18 cellular contexts compared by ENCODE assay signal in the genomic region with DNA sequence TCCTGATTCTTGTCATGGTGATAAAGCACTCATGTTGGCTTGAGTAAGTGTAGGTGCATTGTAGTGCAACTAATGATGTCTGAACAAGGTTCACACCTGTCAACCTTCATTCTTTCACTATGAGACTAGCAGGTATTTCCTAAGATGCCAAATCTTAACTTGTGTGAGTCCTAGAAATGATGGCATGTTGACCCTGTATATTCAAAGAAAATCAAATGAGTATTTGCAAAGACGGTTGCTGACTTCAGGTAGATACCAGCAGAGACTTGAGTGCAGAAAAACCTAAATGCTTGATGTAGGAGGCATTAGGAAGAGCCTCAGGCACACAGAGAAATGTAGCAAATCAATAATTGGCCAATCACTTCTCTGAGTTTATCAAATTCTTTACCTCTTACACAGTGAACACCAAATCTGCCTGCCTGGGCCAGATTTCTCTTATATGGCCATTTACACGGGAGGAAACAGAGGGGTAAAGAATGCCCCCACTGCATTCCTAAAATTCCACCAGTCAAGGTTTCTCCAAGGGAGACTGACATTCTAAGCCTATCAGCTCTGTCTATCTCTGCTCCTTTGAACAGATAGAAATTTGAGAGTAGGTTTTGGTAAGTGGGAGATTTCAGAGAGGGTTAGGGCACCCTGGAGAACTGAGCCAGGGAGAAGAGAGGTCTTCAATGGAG.
DNase-seq lines count a peak whose midpoint lies in the region; ATAC-seq and TF ChIP-seq lines count a peak whose summit lies in the region.
"Had no signal": no experiment of that assay in that cellular context is flagged by ENCODE, and none has a peak within 500 bp of the region (broad histone marks: within the 10 kb centered on the region; RNA-seq: fewer than 3 reads in every experiment).

No MANE protein-coding gene starts in this region.

- H3F3A ChIP-seq in smooth muscle cell (ENCODE audit: low read depth): peaks cover 6% of the 10 kb centered on the region

- no peaks in the 10 kb centered on the region for H3K36me3 Mint-ChIP-seq in activated CD8-positive, alpha-beta T cell treated with anti-CD3 and anti-CD28 coated beads for 36 hours (ENCODE audit: low read depth)

- intact Hi-C loops in activated CD8-positive, alpha-beta T cell treated with anti-CD3 and anti-CD28 coated beads for 36 hours (cut with micrococcal nuclease): no loop called here

- no peak for TF ChIP-seq CTCF in smooth muscle cell (IDR thresholded peaks at IDR 0.05; ENCODE audit: borderline replicate concordance, insufficient read depth, poor library complexity, severe bottlenecking)
- TF ChIP-seq CTCF in activated CD8-positive, alpha-beta T cell treated with anti-CD3 and anti-CD28 coated beads for 36 hours (IDR thresholded peaks at IDR 0.05): no peak

- no peak overlapping the region for H2AFZ ChIP-seq in smooth muscle cell (ENCODE audit: low read depth)
- H2AFZ ChIP-seq: parathyroid adenoma had no signal

- H3K27ac ChIP-seq in smooth muscle cell (ENCODE audit: low read depth): peak overlapping the region; percentile 42
- H3K27ac ChIP-seq: BLaER1, parathyroid adenoma had no signal

- H3K79me2 ChIP-seq in smooth muscle cell (ENCODE audit: low read depth): no peaks in the 10 kb centered on the region
- H3K79me2 ChIP-seq: parathyroid adenoma had no signal

- H3K4me1 ChIP-seq in smooth muscle cell (ENCODE audit: low read depth): peaks cover 11% of the 10 kb centered on the region
- H3K4me1 ChIP-seq: BLaER1, parathyroid adenoma had no signal

- no peaks in the 10 kb centered on the region for H3K27me3 ChIP-seq in smooth muscle cell (ENCODE audit: low read depth)
- H3K27me3 ChIP-seq: BLaER1 had no signal

- H3K4me3 Mint-ChIP-seq in activated CD8-positive, alpha-beta T cell treated with anti-CD3 and anti-CD28 coated beads for 36 hours: no peak overlapping the region
- H3K4me3 Mint-ChIP-seq: T-helper 17 cell had no signal

- peak; percentile 28 for DNase-seq in HT1080 (ENCODE audit: low read depth)
- peak; percentile 12 for DNase-seq in amniotic epithelial cell (ENCODE audit: low read depth)
- peak; percentile 34 for DNase-seq in iPS-NIHi11 (ENCODE audit: low spot score)
- DNase-seq in smooth muscle cell (lab: John Stamatoyannopoulos, UW; ENCODE audit: unreplicated experiment): no peak
- no peak for DNase-seq in NK-92 treated with Interleukin-12 subunit alpha and Interleukin-12 subunit beta, amount 100 ng/mL, for 24 hours (lab: John Stamatoyannopoulos, UW)
- no peak for DNase-seq in activated CD8-positive, alpha-beta T cell treated with anti-CD3 and anti-CD28 coated beads for 36 hours
- DNase-seq: effector memory CD4-positive, alpha-beta T cell; HCEC 1CT; hippocampal formation; NCI-H1694; NCI-H345; Right ventricle myocardium superior; stimulated activated CD4-positive, alpha-beta T cell treated with anti-CD3 and anti-CD28 coated beads, Interleukin-4, amount 100 ng/mL, for 4 hours; stimulated activated CD8-positive, alpha-beta memory T cell treated with anti-CD3 and anti-CD28 coated beads, Interleukin-4, amount 100 ng/mL, for 48 hours; T-helper 17 cell had no signal

- POLR2A ChIA-PET in activated CD8-positive, alpha-beta T cell treated with anti-CD3 and anti-CD28 coated beads for 36 hours (lab: Charles Lee): no interaction called here

- no peak for ATAC-seq in activated CD8-positive, alpha-beta T cell treated with anti-CD3 and anti-CD28 coated beads for 36 hours
- no peak for ATAC-seq in GM18868 (IDR thresholded peaks at IDR 0.05; ENCODE audit: unreplicated experiment)
- ATAC-seq: T-helper 17 cell had no signal

- peak overlapping the region; percentile 56 for H3K4me2 ChIP-seq in smooth muscle cell
- H3K4me2 ChIP-seq: BLaER1 had no signal

- no peaks in the 10 kb centered on the region for H4K20me1 ChIP-seq in smooth muscle cell (ENCODE audit: low read depth)

- no peaks in the 10 kb centered on the region for H3K27me3 Mint-ChIP-seq in activated CD8-positive, alpha-beta T cell treated with anti-CD3 and anti-CD28 coated beads for 36 hours
- H3K27me3 Mint-ChIP-seq: T-helper 17 cell had no signal

- H3K27ac Mint-ChIP-seq in activated CD8-positive, alpha-beta T cell treated with anti-CD3 and anti-CD28 coated beads for 36 hours: no peak overlapping the region
- H3K27ac Mint-ChIP-seq: T-helper 17 cell had no signal

- CTCF ChIA-PET in activated CD8-positive, alpha-beta T cell treated with anti-CD3 and anti-CD28 coated beads for 36 hours (lab: Charles Lee): no interaction called here

- no peak overlapping the region for H3K9ac ChIP-seq in smooth muscle cell (ENCODE audit: low read depth)
- H3K9ac ChIP-seq: BLaER1, parathyroid adenoma had no signal

- no peaks in the 10 kb centered on the region for H3K36me3 ChIP-seq in smooth muscle cell (ENCODE audit: low read depth)

- H3K4me1 Mint-ChIP-seq in activated CD8-positive, alpha-beta T cell treated with anti-CD3 and anti-CD28 coated beads for 36 hours (ENCODE audit: low read depth): no peaks in the 10 kb centered on the region
- H3K4me1 Mint-ChIP-seq: T-helper 17 cell had no signal

- H3K9me3 ChIP-seq in smooth muscle cell (replicated peaks; ENCODE audit: low read depth): no peaks in the 10 kb centered on the region
- H3K9me3 ChIP-seq: BLaER1 had no signal

- H3K4me3 ChIP-seq in smooth muscle cell: no peak overlapping the region
- H3K4me3 ChIP-seq: BLaER1 had no signal

- WGBS in smooth muscle cell (ENCODE audit: low lambda C conversion rate): 34% methylated on average over 2 of the region's 2 CpGs

- H3K9me3 Mint-ChIP-seq in activated CD8-positive, alpha-beta T cell treated with anti-CD3 and anti-CD28 coated beads for 36 hours: no peaks in the 10 kb centered on the region

Comparison
In these comparisons a context has a peak if more than half of its experiments do, and no peak if none do; other contexts are left out.
1. DNase-seq: peak in HT1080 (single experiment), amniotic epithelial cell (single experiment) and iPS-NIHi11 (single experiment); none in smooth muscle cell (single experiment), NK-92 treated with Interleukin-12 subunit alpha and Interleukin-12 subunit beta, amount 100 ng/mL, for 24 hours (single experiment) and activated CD8-positive, alpha-beta T cell treated with anti-CD3 and anti-CD28 coated beads for 36 hours (single experiment).